7 cellular contexts compared by ENCODE assay signal in genomic region chr2:65620026-65620425, GRCh38.
"Had no signal": no experiment of that assay in that cellular context is flagged by ENCODE, and none has a peak within 500 bp of the region (broad histone marks: within the 10 kb centered on the region; RNA-seq: fewer than 3 reads in every experiment).

No MANE protein-coding gene starts in this region.

- H3K4me3 Mint-ChIP-seq: GM23338, HFFc6 had no signal

- H3K4me3 ChIP-seq: GM23338, HAP-1, K562 had no signal

- H3K9me3 Mint-ChIP-seq: GM23338, HFFc6 had no signal

- ATAC-seq: GM23338, HCT116, K562 had no signal

- DNase-seq: H7, HFFc6, IMR-90 had no signal

- H3K9me3 ChIP-seq: HAP-1 had no signal

- H3K27ac Mint-ChIP-seq: GM23338, HFFc6 had no signal

- H3K36me3 ChIP-seq: HAP-1 had no signal

- H3K4me1 Mint-ChIP-seq: GM23338 had no signal
